In the genomic region with DNA sequence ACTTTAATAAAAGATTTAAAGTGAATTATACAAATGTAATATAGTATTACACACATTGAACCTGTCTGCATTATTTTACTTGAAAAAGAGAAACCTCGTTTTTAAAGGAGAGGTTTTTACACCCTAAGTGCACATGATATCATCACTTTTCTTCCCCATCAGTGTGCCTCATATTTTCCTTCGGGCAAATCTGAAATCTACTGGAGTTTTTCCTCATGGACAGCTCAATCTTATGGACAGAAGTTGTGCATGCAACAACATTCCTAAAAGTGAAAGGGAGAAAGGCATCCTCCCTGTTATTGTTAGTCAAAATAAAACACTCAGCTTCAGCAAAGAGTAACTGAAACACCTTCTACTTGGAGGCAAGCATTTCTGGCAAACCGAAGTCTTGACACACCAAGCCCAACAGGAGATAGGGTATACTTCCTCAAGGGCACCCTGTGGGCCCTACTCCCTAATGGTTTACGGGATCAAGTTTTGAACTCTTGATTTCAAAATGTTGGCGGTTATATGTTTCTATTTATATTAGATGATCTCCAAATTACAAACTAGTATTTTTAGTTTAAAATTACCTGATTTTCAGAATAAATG, we compare ENCODE assay signal across 22 cellular contexts.
DNase-seq lines count a peak whose midpoint lies in the region; ATAC-seq and TF ChIP-seq lines count a peak whose summit lies in the region.
"Had no signal": no experiment of that assay in that cellular context is flagged by ENCODE, and none has a peak within 500 bp of the region (broad histone marks: within the 10 kb centered on the region; RNA-seq: fewer than 3 reads in every experiment).

No MANE protein-coding gene starts in this region.

- no peak overlapping the region for H3K4me3 Mint-ChIP-seq in activated T-helper 2 cell treated with anti-CD3 and anti-CD28 coated beads, Interferon-gamma antibody, Interleukin-2, Interleukin-4, amounts not matched to agents 10 μg/mL and 5 μg/mL and 100 μg/mL, durations not matched to agents 14 hours and 24 hours and 36 hours (ENCODE audit: low read depth)
- H3K4me3 Mint-ChIP-seq: activated B cell treated with CpG ODN at 0.5 μM for 24 hours; activated CD8-positive, alpha-beta T cell treated with anti-CD3 and anti-CD28 coated beads, Interleukin-2, amount 10 ng/mL, durations not matched to agents 7 days and 5 days; activated T-helper 1 cell treated with anti-CD3 and anti-CD28 coated beads, Interleukin-12 subunit alpha, Interleukin-12 subunit beta, Interleukin-2, Interleukin-4 antibody, amounts not matched to agents 30 ng/mL and 10 ng/mL and 1 ng/mL, durations not matched to agents 14 hours and 24 hours and 36 hours; central memory CD8-positive, alpha-beta T cell; T-helper 1 cell treated with Interleukin-12 subunit alpha and Interleukin-12 subunit beta and Interleukin-4 antibody, amounts not matched to agents 30 μg/mL and 1 μg/mL, for 36 hours had no signal

- H3K4me3 ChIP-seq in HUES64 (ENCODE audit: low read length) (no peak overlapping the region), adipocyte (ENCODE audit: low read length) (peak overlapping the region; percentile 79), transverse colon (no peak overlapping the region)
- H3K4me3 ChIP-seq: BLaER1 treated with 17β-estradiol and CSF1 and Interleukin-3, amounts not matched to agents 10 nM and 100 nM; thyroid gland had no signal

- TF ChIP-seq POLR2A in transverse colon (IDR thresholded peaks at IDR 0.05), result no peak

- 81% methylated on average over 4 of the region's 5 CpGs for WGBS in HUES64
- 70 to 72% methylated on average over 5 of the region's 5 CpGs for WGBS in transverse colon (ENCODE audit: low coverage in 1 of 2), 2 donors

- H3K9ac ChIP-seq in HUES64 (ENCODE audit: low read depth, low read length), result no peak overlapping the region
- peak overlapping the region; percentile 81 for H3K9ac ChIP-seq in adipocyte (ENCODE audit: low read length)
- H3K9ac ChIP-seq: BLaER1 treated with 17β-estradiol and CSF1 and Interleukin-3, amounts not matched to agents 10 nM and 100 nM had no signal

- DNase-seq in adipocyte (ENCODE audit: low read depth) (peak; percentile 39), iPS-NIHi11 (ENCODE audit: low spot score) (peak; percentile 15), transverse colon (no peak), DMS114 treated with DMSO at 0.1 percent for 48 hours (lab: John Stamatoyannopoulos, UW; ENCODE audit: unreplicated experiment) (no peak)
- no peak for DNase-seq in activated T-helper 2 cell treated with anti-CD3 and anti-CD28 coated beads, Interferon-gamma antibody, Interleukin-2, Interleukin-4, amounts not matched to agents 10 μg/mL and 5 μg/mL and 100 μg/mL, durations not matched to agents 14 hours and 24 hours and 36 hours (ENCODE audit: low spot score)
- DNase-seq: activated B cell treated with CpG ODN at 0.5 μM for 24 hours; activated CD8-positive, alpha-beta T cell treated with anti-CD3 and anti-CD28 coated beads, Interleukin-2, amount 10 ng/mL, durations not matched to agents 7 days and 5 days; amniotic stem cell; Kasumi-1; left ventricle myocardium superior; NCI-H1436 treated with DMSO at 0.1 percent for 48 hours; NCI-H226; NK-92 treated with Interleukin-12 subunit alpha and Interleukin-12 subunit beta, amount 100 ng/mL, for 24 hours; small intestine had no signal

- intact Hi-C loops in transverse colon (cut with DNase I; ENCODE audit: low total_unique reads), result no loop called here
- intact Hi-C loops in activated T-helper 2 cell treated with anti-CD3 and anti-CD28 coated beads, Interferon-gamma antibody, Interleukin-2, Interleukin-4, amounts not matched to agents 10 μg/mL and 5 μg/mL and 100 μg/mL, durations not matched to agents 14 hours and 24 hours and 36 hours (cut with micrococcal nuclease), result no loop called here

- ATAC-seq in HG02970 (IDR thresholded peaks at IDR 0.05; ENCODE audit: low FRiP score, unreplicated experiment), result no peak
- ATAC-seq: activated CD8-positive, alpha-beta T cell treated with anti-CD3 and anti-CD28 coated beads, Interleukin-2, amount 10 ng/mL, durations not matched to agents 7 days and 5 days had no signal

- H3K9me3 Mint-ChIP-seq in activated T-helper 2 cell treated with anti-CD3 and anti-CD28 coated beads, Interferon-gamma antibody, Interleukin-2, Interleukin-4, amounts not matched to agents 10 μg/mL and 5 μg/mL and 100 μg/mL, durations not matched to agents 14 hours and 24 hours and 36 hours, result peaks cover 5% of the 10 kb centered on the region
- H3K9me3 Mint-ChIP-seq: activated B cell treated with CpG ODN at 0.5 μM for 24 hours; T-helper 1 cell treated with Interleukin-12 subunit alpha and Interleukin-12 subunit beta and Interleukin-4 antibody, amounts not matched to agents 30 μg/mL and 1 μg/mL, for 36 hours had no signal

- H3K4me1 Mint-ChIP-seq in activated T-helper 2 cell treated with anti-CD3 and anti-CD28 coated beads, Interferon-gamma antibody, Interleukin-2, Interleukin-4, amounts not matched to agents 10 μg/mL and 5 μg/mL and 100 μg/mL, durations not matched to agents 14 hours and 24 hours and 36 hours (ENCODE audit: low read depth), result no peaks in the 10 kb centered on the region
- H3K4me1 Mint-ChIP-seq: activated B cell treated with CpG ODN at 0.5 μM for 24 hours; central memory CD8-positive, alpha-beta T cell had no signal

- H3K27ac Mint-ChIP-seq in activated T-helper 2 cell treated with anti-CD3 and anti-CD28 coated beads, Interferon-gamma antibody, Interleukin-2, Interleukin-4, amounts not matched to agents 10 μg/mL and 5 μg/mL and 100 μg/mL, durations not matched to agents 14 hours and 24 hours and 36 hours, result no peak overlapping the region
- H3K27ac Mint-ChIP-seq: activated B cell treated with CpG ODN at 0.5 μM for 24 hours; activated CD8-positive, alpha-beta T cell treated with anti-CD3 and anti-CD28 coated beads, Interleukin-2, amount 10 ng/mL, durations not matched to agents 7 days and 5 days; activated T-helper 1 cell treated with anti-CD3 and anti-CD28 coated beads, Interleukin-12 subunit alpha, Interleukin-12 subunit beta, Interleukin-2, Interleukin-4 antibody, amounts not matched to agents 30 ng/mL and 10 ng/mL and 1 ng/mL, durations not matched to agents 14 hours and 24 hours and 36 hours; T-helper 1 cell treated with Interleukin-12 subunit alpha and Interleukin-12 subunit beta and Interleukin-4 antibody, amounts not matched to agents 30 μg/mL and 1 μg/mL, for 36 hours had no signal

- H3K27ac ChIP-seq in HUES64 (ENCODE audit: low read depth, low read length) (peak overlapping the region; percentile 37; the same call in 1 of the 2 replicates), transverse colon (peak overlapping the region; percentile 33 to 77 (median 66))
- H3K27ac ChIP-seq: BLaER1 treated with 17β-estradiol and CSF1 and Interleukin-3, amounts not matched to agents 10 nM and 100 nM; foreskin keratinocyte had no signal

- TF ChIP-seq CTCF in transverse colon (IDR thresholded peaks at IDR 0.05), result no peak

- H3K9me3 ChIP-seq in HUES64 (ENCODE audit: insufficient read depth, low read depth, low read length) (no peaks in the 10 kb centered on the region), adipocyte (ENCODE audit: control insufficient read depth, low read length) (no peaks in the 10 kb centered on the region), transverse colon (no peaks in the 10 kb centered on the region)
- H3K9me3 ChIP-seq: BLaER1 treated with 17β-estradiol and CSF1 and Interleukin-3, amounts not matched to agents 10 nM and 100 nM; thyroid gland had no signal

- no peaks in the 10 kb centered on the region for H3K27me3 Mint-ChIP-seq in activated T-helper 2 cell treated with anti-CD3 and anti-CD28 coated beads, Interferon-gamma antibody, Interleukin-2, Interleukin-4, amounts not matched to agents 10 μg/mL and 5 μg/mL and 100 μg/mL, durations not matched to agents 14 hours and 24 hours and 36 hours (ENCODE audit: low read depth)
- H3K27me3 Mint-ChIP-seq: activated B cell treated with CpG ODN at 0.5 μM for 24 hours; central memory CD8-positive, alpha-beta T cell had no signal

- H3K4me1 ChIP-seq in HUES64 (ENCODE audit: insufficient read depth, low read length) (peaks cover 56% of the 10 kb centered on the region), adipocyte (ENCODE audit: control insufficient read depth, insufficient read depth, low read length) (peaks cover 50% of the 10 kb centered on the region), transverse colon (peaks cover 0 to 9% (median 3%) of the 10 kb centered on the region in 4 donors)

- H3K36me3 ChIP-seq in HUES64 (ENCODE audit: insufficient read depth, low read length) (no peaks in the 10 kb centered on the region), adipocyte (ENCODE audit: control insufficient read depth, insufficient read depth, low read length, severe bottlenecking) (no peaks in the 10 kb centered on the region), transverse colon (no peaks in the 10 kb centered on the region)
- H3K36me3 ChIP-seq: BLaER1 treated with 17β-estradiol and CSF1 and Interleukin-3, amounts not matched to agents 10 nM and 100 nM; thyroid gland had no signal

- TF ChIP-seq EP300 in transverse colon (IDR thresholded peaks at IDR 0.05; ENCODE audit: low read depth), result no peak

- H3K36me3 Mint-ChIP-seq in activated T-helper 2 cell treated with anti-CD3 and anti-CD28 coated beads, Interferon-gamma antibody, Interleukin-2, Interleukin-4, amounts not matched to agents 10 μg/mL and 5 μg/mL and 100 μg/mL, durations not matched to agents 14 hours and 24 hours and 36 hours (ENCODE audit: low read depth), result no peaks in the 10 kb centered on the region

- in situ Hi-C loops in transverse colon (cut with MboI; ENCODE audit: low pct_ligation_motif_present in 1 of 4, low pct_unique_long_range_greater_than_20kb in 1 of 4, low sequenced_read_pairs in 3 of 4), result no loop called here

- no peaks in the 10 kb centered on the region for H3K27me3 ChIP-seq in HUES64 (ENCODE audit: insufficient read depth, low read length)
- no peaks in the 10 kb centered on the region for H3K27me3 ChIP-seq in adipocyte (replicated peaks; ENCODE audit: control insufficient read depth, insufficient read depth, low read length)
- no peaks in the 10 kb centered on the region for H3K27me3 ChIP-seq in transverse colon
- H3K27me3 ChIP-seq: BLaER1 treated with 17β-estradiol and CSF1 and Interleukin-3, amounts not matched to agents 10 nM and 100 nM; foreskin keratinocyte; thyroid gland had no signal

Comparison
In these comparisons a context has a peak if more than half of its experiments do, and no peak if none do; other contexts are left out.
1. DNase-seq: peak in adipocyte (single experiment) and iPS-NIHi11 (single experiment); none in transverse colon (single experiment), DMS114 treated with DMSO at 0.1 percent for 48 hours (single experiment) and activated T-helper 2 cell treated with anti-CD3 and anti-CD28 coated beads, Interferon-gamma antibody, Interleukin-2, Interleukin-4, amounts not matched to agents 10 μg/mL and 5 μg/mL and 100 μg/mL, durations not matched to agents 14 hours and 24 hours and 36 hours (single experiment).